ENCODE assay signal across 19 cellular contexts in genomic region chr2:121856358-121856757, GRCh38.
"Had no signal": no experiment of that assay in that cellular context is flagged by ENCODE, and none has a peak within 500 bp of the region (broad histone marks: within the 10 kb centered on the region; RNA-seq: fewer than 3 reads in every experiment).

No MANE protein-coding gene starts in this region.

- H3K4me1 ChIP-seq: suprapubic skin, thyroid gland had no signal

- H3K9me3 ChIP-seq: mucosa of descending colon, neutrophil, suprapubic skin, thyroid gland had no signal

- H3K27ac ChIP-seq: epithelial cell of prostate, hepatocyte, neutrophil, suprapubic skin, thyroid gland had no signal

- ATAC-seq: effector memory CD8-positive, alpha-beta T cell; mucosa of descending colon; naive thymus-derived CD8-positive, alpha-beta T cell; stimulated activated effector memory CD8-positive, alpha-beta T cell treated with anti-CD3 and anti-CD28 coated beads, Interleukin-12 subunit alpha, Interleukin-12 subunit beta, amount 100 ng/mL, for 72 hours; stimulated activated naive CD8-positive, alpha-beta T cell treated with anti-CD3 and anti-CD28 coated beads, Interleukin-15, Interleukin-2, amounts not matched to agents 100 U/mL and 50 U/mL, for 24 hours had no signal

- DNase-seq: effector memory CD8-positive, alpha-beta T cell; foreskin melanocyte; head of caudate nucleus; kidney; left cardiac atrium; mammary epithelial cell; mucosa of descending colon; naive thymus-derived CD8-positive, alpha-beta T cell; right cardiac atrium; stimulated activated CD4-positive, alpha-beta T cell treated with anti-CD3 and anti-CD28 coated beads, Interleukin-2, amount 100 ng/mL, for 48 hours; stimulated activated CD8-positive, alpha-beta memory T cell treated with anti-CD3 and anti-CD28 coated beads, Interleukin-4, amount 100 ng/mL, for 48 hours; stimulated activated naive CD8-positive, alpha-beta T cell treated with anti-CD3 and anti-CD28 coated beads, Interleukin-15, Interleukin-2, amounts not matched to agents 100 U/mL and 50 U/mL, for 24 hours; thyroid gland had no signal

- H3K36me3 ChIP-seq: neutrophil, suprapubic skin, thyroid gland had no signal

- H3K4me3 ChIP-seq: hepatocyte, mucosa of descending colon, smooth muscle cell, suprapubic skin, thyroid gland had no signal

- H3K27me3 ChIP-seq: hepatocyte, suprapubic skin, thyroid gland had no signal
